ENCODE assay signal across 7 cellular contexts in genomic region chr19:54709549-54709948, GRCh38. TPM values are rescaled to one million over a fixed set of nuclear protein-coding genes. Genes with fewer than 3 reads are reported as not detected.
"Had no signal": no experiment of that assay in that cellular context is flagged by ENCODE, and none has a peak within 500 bp of the region (broad histone marks: within the 10 kb centered on the region; RNA-seq: fewer than 3 reads in every experiment).

No MANE protein-coding gene starts in this region.

RNA-seq across cellular contexts. Expression of gene KIR3DL3, which starts 14.7 kb away (rescaled TPM):
- total RNA-seq: GM23248, GM23338, H1, H4, H7, H9, HFFc6 had no signal
- polyA plus RNA-seq: GM23248, GM23338, H1 had no signal

RNA-seq across cellular contexts. Expression of gene KIR2DL3, which starts 28.8 kb away (rescaled TPM):
- total RNA-seq: GM23248, GM23338, H1, H4, H7, H9, HFFc6 had no signal
- polyA plus RNA-seq: GM23248, GM23338, H1 had no signal

RNA-seq across cellular contexts. Expression of gene LILRB4, which starts 46.8 kb away (rescaled TPM):
- total RNA-seq: GM23248, GM23338, H1, H4, H7, H9, HFFc6 had no signal
- polyA plus RNA-seq: GM23248, GM23338, H1 had no signal
